ENCODE assay signal across 21 cellular contexts in the genomic region with DNA sequence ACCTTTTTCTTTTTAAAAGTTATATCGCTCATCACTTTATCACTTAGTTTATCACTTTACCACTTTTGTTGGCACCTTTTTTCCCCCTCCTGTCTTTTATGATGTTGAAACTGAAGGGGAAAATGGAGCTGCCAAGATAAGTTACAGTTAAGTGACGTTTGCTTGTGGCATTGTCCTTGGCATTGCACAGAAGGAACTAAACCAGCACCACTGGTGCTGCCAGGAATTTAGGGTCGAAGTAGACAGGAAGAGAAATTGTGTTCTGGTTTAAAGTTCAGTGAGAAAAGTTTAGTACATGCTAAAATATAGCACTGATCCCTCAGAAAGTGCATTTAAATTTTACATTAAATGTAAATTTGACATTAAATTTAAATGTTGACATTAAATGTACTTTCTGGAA. TPM values are rescaled to one million over a fixed set of nuclear protein-coding genes. Genes with fewer than 3 reads are reported as not detected.
DNase-seq lines count a peak whose midpoint lies in the region; ATAC-seq, FAIRE-seq and TF ChIP-seq lines count a peak whose summit lies in the region.
"Had no signal": no experiment of that assay in that cellular context is flagged by ENCODE, and none has a peak within 500 bp of the region (broad histone marks: within the 10 kb centered on the region; RNA-seq: fewer than 3 reads in every experiment).

No MANE protein-coding gene starts in this region.

- no TSS peak for BruUV-seq in HepG2 (replicated peaks; lab: Mats Ljungman, UMichigan)

- TF ChIP-seq RAD21 in liver (IDR thresholded peaks at IDR 0.05) (peak in 1 of 2 donors; percentile 3), HepG2 (CRISPR knock-in tag; IDR thresholded peaks at IDR 0.05) (no peak)

- H2AFZ ChIP-seq in HepG2 (ENCODE audit: low read length) (no peak overlapping the region), parathyroid adenoma (no peak overlapping the region)

- no peaks in the 10 kb centered on the region for H4K20me1 ChIP-seq in HepG2 (ENCODE audit: insufficient read depth, low read length)

- CTCF ChIA-PET in HepG2 (lab: Yijun Ruan, JAX; ENCODE audit: low intra/inter-chr PET ratio, low total read pairs) = no interaction called here

- FAIRE-seq in HepG2 (lab: Jason Lieb, UNC) = no peak

- no peak for TF ChIP-seq POLR2A in HepG2 (IDR thresholded peaks at IDR 0.05; ENCODE audit: insufficient read depth in 1 of 2, low read depth in 2 of 2, low read length in 2 of 2)

- TF ChIP-seq EP300 in HepG2 (IDR thresholded peaks at IDR 0.05; ENCODE audit: low read depth in 2 of 2, low read length in 2 of 2) (no peak), HepG2 (CRISPR knock-in tag; IDR thresholded peaks at IDR 0.05; ENCODE audit: borderline replicate concordance) (no peak)

- POLR2A ChIA-PET in HepG2 (lab: Yijun Ruan, JAX) = no interaction called here

- H3K27ac ChIP-seq in liver (ENCODE audit: low read depth in 1 of 2, low read length in 2 of 2) (peak overlapping the region in 1 of 2 donors; percentile 66), HepG2 (ENCODE audit: extremely low read length, insufficient read depth, low read length) (no peak overlapping the region), parathyroid adenoma (no peak overlapping the region), SJCRH30 (no peak overlapping the region), brain microvascular endothelial cell (no peak overlapping the region)
- H3K27ac ChIP-seq: HL-60, Peyer's patch had no signal

- H3K79me2 ChIP-seq in HepG2 (ENCODE audit: insufficient read depth, low read length) = peaks cover 34% of the 10 kb centered on the region
- H3K79me2 ChIP-seq in parathyroid adenoma = peaks cover 3% of the 10 kb centered on the region

- H3K27me3 ChIP-seq in liver (ENCODE audit: control insufficient read depth in 4 of 4, insufficient read depth in 4 of 4, low read length in 3 of 4) (no peaks in the 10 kb centered on the region), HepG2 (ENCODE audit: control insufficient read depth in 1 of 2, insufficient read depth in 2 of 2, low read length in 2 of 2) (no peaks in the 10 kb centered on the region), parathyroid adenoma (ENCODE audit: control insufficient read depth, insufficient read depth, low read length) (no peaks in the 10 kb centered on the region), SJCRH30 (no peaks in the 10 kb centered on the region), brain microvascular endothelial cell (replicated peaks) (no peaks in the 10 kb centered on the region)
- H3K27me3 ChIP-seq: Peyer's patch had no signal

- WGBS in liver = 25% methylated on average over 3 of the region's 3 CpGs
- 90% methylated on average over 3 of the region's 3 CpGs for WGBS in HepG2 (ENCODE audit: low lambda C conversion rate)

- DNase-seq in HepG2 (ENCODE audit: low spot score) (no peak), fibroblast of gingiva (ENCODE audit: low read depth) (peak; percentile 50), SJCRH30 (no peak), NCI-H2029 treated with DMSO at 0.1 percent for 48 hours (lab: John Stamatoyannopoulos, UW) (no peak), hepatic stellate cell (ENCODE audit: low spot score) (no peak), brain microvascular endothelial cell (no peak)
- DNase-seq: 8988T; Caco-2; CD4-positive, CD25-positive, alpha-beta regulatory T cell; GDM1; Kasumi-1; MM.1S; NCI-H1092; NCI-H146; NCI-H2081 treated with DMSO at 0.1 percent for 48 hours; Peyer's patch; Right ventricle myocardium superior had no signal

- no peaks in the 10 kb centered on the region for H3K9me3 ChIP-seq in liver (ENCODE audit: control insufficient read depth in 4 of 4, low read length in 3 of 4)
- H3K9me3 ChIP-seq in HepG2 (ENCODE audit: low read length) = no peaks in the 10 kb centered on the region
- no peaks in the 10 kb centered on the region for H3K9me3 ChIP-seq in parathyroid adenoma (ENCODE audit: control insufficient read depth, low read length)
- H3K9me3 ChIP-seq in SJCRH30 (replicated peaks) = no peaks in the 10 kb centered on the region
- H3K9me3 ChIP-seq: Caco-2, HAP-1, Peyer's patch had no signal

- H3K4me3 ChIP-seq in liver (ENCODE audit: low read depth in 1 of 3, low read length in 3 of 3) = no peak overlapping the region
- H3K4me3 ChIP-seq in HepG2 (replicated peaks in 1 of 3; ENCODE audit: insufficient read depth in 1 of 3, low read depth in 2 of 3, low read length in 3 of 3) = no peak overlapping the region
- H3K4me3 ChIP-seq in parathyroid adenoma (ENCODE audit: low read depth, low read length) = no peak overlapping the region
- H3K4me3 ChIP-seq in SJCRH30 = no peak overlapping the region
- no peak overlapping the region for H3K4me3 ChIP-seq in brain microvascular endothelial cell (ENCODE audit: low read depth, low read length)
- H3K4me3 ChIP-seq: HAP-1, Peyer's patch had no signal

- intact Hi-C loops in HepG2 (cut with micrococcal nuclease; ENCODE audit: unreplicated experiment) = no loop called here

- H3K9ac ChIP-seq in liver (ENCODE audit: low read depth in 1 of 2, low read length in 2 of 2) (no peak overlapping the region), HepG2 (ENCODE audit: insufficient read depth, low read depth, low read length) (no peak overlapping the region), parathyroid adenoma (no peak overlapping the region)

- in situ Hi-C loops in HepG2 (cut with HindIII; ENCODE audit: extremely low pct_ligation_motif_present, low pct_unique_long_range_greater_than_20kb) = no loop called here
- in situ Hi-C loops in brain microvascular endothelial cell (cut with HindIII; ENCODE audit: low pct_ligation_motif_present, low sequenced_read_pairs) = no loop called here

- H3K36me3 ChIP-seq in liver (ENCODE audit: control insufficient read depth in 4 of 4, insufficient read depth in 3 of 4, low read depth in 1 of 4, low read length in 3 of 4) (peaks cover 0 to 17% (median 6%) of the 10 kb centered on the region in 4 donors), HepG2 (replicated peaks in 1 of 2; ENCODE audit: control insufficient read depth in 1 of 2, insufficient read depth in 2 of 2, low read length in 2 of 2) (peaks cover 3 to 20% of the 10 kb centered on the region in 2 experiments; a peak in 4 of 5 replicates), parathyroid adenoma (ENCODE audit: control insufficient read depth, insufficient read depth, low read length) (no peaks in the 10 kb centered on the region), SJCRH30 (peaks cover 7% of the 10 kb centered on the region; the same call in 1 of the 2 replicates), brain microvascular endothelial cell (replicated peaks) (no peaks in the 10 kb centered on the region)
- H3K36me3 ChIP-seq: HAP-1, Peyer's patch had no signal

- H3K4me2 ChIP-seq in HepG2 (ENCODE audit: low read depth, low read length) (no peak overlapping the region), parathyroid adenoma (ENCODE audit: low read length) (peak overlapping the region; percentile 1)

- no peak for ATAC-seq in HepG2

- H3K4me1 ChIP-seq in liver (ENCODE audit: control insufficient read depth in 4 of 4, insufficient read depth in 4 of 4, low read length in 3 of 4) (peaks cover 8 to 51% (median 31%) of the 10 kb centered on the region in 4 donors), HepG2 (ENCODE audit: insufficient read depth, low read length) (peaks cover 25% of the 10 kb centered on the region), parathyroid adenoma (peaks cover 14% of the 10 kb centered on the region), SJCRH30 (peaks cover 22% of the 10 kb centered on the region)
- H3K4me1 ChIP-seq: Peyer's patch had no signal

- TF ChIP-seq CTCF in liver (IDR thresholded peaks at IDR 0.05; ENCODE audit: low read depth, low read length, missing input control) = no peak
- no peak for TF ChIP-seq CTCF in HepG2 (CRISPR knock-in tag; IDR thresholded peaks at IDR 0.05)
- no peak for TF ChIP-seq CTCF in parathyroid adenoma (IDR thresholded peaks at IDR 0.05)
- no peak for TF ChIP-seq CTCF in brain microvascular endothelial cell (IDR thresholded peaks at IDR 0.05; ENCODE audit: low read depth, low read length, missing control alignments)

TF ChIP-seq in HepG2, 621 proteins besides CTCF, POLR2A, EP300 and RAD21 (continues in another document):
- no peak for TF ChIP-seq ZNF354B (CRISPR knock-in tag; IDR thresholded peaks at IDR 0.05)
- no peak for TF ChIP-seq CBFB (CRISPR knock-in tag; IDR thresholded peaks at IDR 0.05)
- no peak for TF ChIP-seq ZNF652 (CRISPR knock-in tag; IDR thresholded peaks at IDR 0.05; ENCODE audit: borderline replicate concordance, low read depth)
- no peak for TF ChIP-seq CREB1 (IDR thresholded peaks at IDR 0.05)
- TF ChIP-seq CREB1 (CRISPR knock-in tag; IDR thresholded peaks at IDR 0.05) = no peak

RNA-seq across cellular contexts. Expression of a gene that starts 49.9 kb away (rescaled TPM):
- total RNA-seq in liver = 100 to 1,000 TPM in 1 of 2 donors, 10 to 100 TPM in 1; 66.5 to 434 TPM
- 100 to 1,000 TPM in 1 of 2 donors, 10 to 100 TPM in 1; 98.3 to 135 TPM for polyA plus RNA-seq in liver
- total RNA-seq in HepG2 (2016; rRNA removed; fragmentation: Illumina TruSeq; extraction: Trizol) = 89.8 and 134 TPM in 2 replicates
- total RNA-seq in HepG2 (2016; cell fraction: cytosol; rRNA removed; fragmentation: Illumina TruSeq; extraction: Trizol; ENCODE audit: low read depth) = 6.6 and 8.5 TPM in 2 replicates
- 89.7 and 128 TPM in 2 replicates for total RNA-seq in HepG2 (2016; cell fraction: insoluble cytoplasmic fraction; rRNA removed; fragmentation: Illumina TruSeq; extraction: Trizol)
- total RNA-seq in HepG2 (2016; cell fraction: membrane; rRNA removed; fragmentation: Illumina TruSeq; extraction: Trizol) = 27.4 and 29.4 TPM in 2 replicates
- total RNA-seq in HepG2 (2016; cell fraction: nucleus; rRNA removed; fragmentation: Illumina TruSeq; extraction: Trizol) = 108 and 113 TPM in 2 replicates
- 29.5 and 36.9 TPM in 2 replicates for polyA plus RNA-seq in HepG2 (2011; rRNA removed)
- 14.6 and 19.2 TPM in 2 replicates for polyA plus RNA-seq in HepG2 (2011; cell fraction: cytosol; rRNA removed)
- polyA plus RNA-seq in HepG2 (2011; cell fraction: nucleus; rRNA removed) = 34.7 and 34.9 TPM in 2 replicates
- 29.4 and 36.8 TPM in 2 replicates for polyA plus RNA-seq in HepG2 (2012)
- 2.2 and 2.6 TPM in 2 replicates for polyA plus RNA-seq in HepG2 (2016; cell fraction: cytosol; fragmentation: Illumina TruSeq; extraction: Trizol; ENCODE audit: low read depth)
- 101 and 106 TPM in 2 replicates for polyA plus RNA-seq in HepG2 (2016; cell fraction: insoluble cytoplasmic fraction; fragmentation: Illumina TruSeq; extraction: Trizol; ENCODE audit: low read depth)
- 8.4 and 10.5 TPM in 2 replicates for polyA plus RNA-seq in HepG2 (2016; cell fraction: membrane; fragmentation: Illumina TruSeq; extraction: Trizol; ENCODE audit: low read depth)
- 79.1 and 80.1 TPM in 2 replicates for polyA plus RNA-seq in HepG2 (2016; cell fraction: nucleus; fragmentation: Illumina TruSeq; extraction: Trizol; ENCODE audit: insufficient read depth, low read depth)
- 12.3 and 50.8 TPM in 2 replicates for polyA minus RNA-seq in HepG2 (2011; rRNA and poly(A)+ RNA removed; ENCODE audit: low replicate concordance)
- 45.9 and 51.5 TPM in 2 replicates for polyA minus RNA-seq in HepG2 (2011; cell fraction: cytosol; rRNA and poly(A)+ RNA removed)
- 155 and 169 TPM in 2 replicates for polyA minus RNA-seq in HepG2 (2011; cell fraction: nucleus; rRNA and poly(A)+ RNA removed)
- total RNA-seq in SJCRH30 (2014; rRNA removed; shearing (Covaris generic)) = 248 and 265 TPM in 2 replicates
- total RNA-seq: CD4-positive, CD25-positive, alpha-beta regulatory T cell had no signal
- polyA plus RNA-seq: CD4-positive, CD25-positive, alpha-beta regulatory T cell had no signal
